26 cellular contexts compared by ENCODE assay signal in the genomic region with DNA sequence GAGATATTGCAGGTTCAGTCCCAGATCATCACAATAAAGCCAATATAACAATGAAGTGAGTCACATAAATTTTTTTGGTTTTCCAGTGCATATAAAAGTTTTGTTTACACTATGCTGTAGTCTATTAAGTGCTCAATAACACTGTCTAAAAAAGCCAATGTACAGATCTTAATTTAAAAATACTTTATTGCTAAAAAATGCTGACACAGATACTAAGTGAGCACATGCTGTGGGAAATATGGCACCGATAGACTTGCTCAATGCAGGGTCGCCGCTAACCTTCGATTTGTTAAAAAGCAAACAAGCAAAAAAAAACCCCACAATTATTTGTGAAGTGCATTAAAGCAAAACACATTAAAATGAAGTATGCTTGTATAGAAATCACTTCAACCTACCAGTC.
"Had no signal": no experiment of that assay in that cellular context is flagged by ENCODE, and none has a peak within 500 bp of the region (broad histone marks: within the 10 kb centered on the region; RNA-seq: fewer than 3 reads in every experiment).

No MANE protein-coding gene starts in this region.

- H3K9me3 ChIP-seq: colonic mucosa, esophagus squamous epithelium, gastrocnemius medialis, heart right ventricle, left lung, lower lobe of right lung, mucosa of descending colon had no signal

- ATAC-seq: effector memory CD8-positive, alpha-beta T cell; esophagus mucosa; gastrocnemius medialis; heart right ventricle; left cardiac atrium; left lung; left ventricle myocardium superior; lower lobe of right lung; mucosa of descending colon had no signal

- H3K36me3 ChIP-seq: colonic mucosa had no signal

- DNase-seq: colonic mucosa; cortex of kidney; effector CD8-positive, alpha-beta T cell; effector memory CD8-positive, alpha-beta T cell; endodermal cell; erythroblast; esophagus squamous epithelium; foreskin fibroblast; foreskin melanocyte; gastrocnemius medialis; glutamatergic neuron; head of caudate nucleus; heart right ventricle; hippocampal formation; left cardiac atrium; left lung; left ventricle myocardium superior; lower lobe of right lung; mesenchymal stem cell; mucosa of descending colon; naive B cell had no signal

- H3K27me3 ChIP-seq: colonic mucosa, esophagus squamous epithelium, gastrocnemius medialis, heart right ventricle, left lung had no signal

- H3K27ac ChIP-seq: colonic mucosa, epithelial cell of prostate, esophagus squamous epithelium, gastrocnemius medialis, heart right ventricle, left lung, lower lobe of right lung had no signal

- H3K4me3 ChIP-seq: colonic mucosa, esophagus squamous epithelium, gastrocnemius medialis, heart right ventricle, left lung, lower lobe of right lung, mucosa of descending colon had no signal

- FAIRE-seq: endometrium, islet of Langerhans, keratinocyte had no signal

- H3K4me1 ChIP-seq: colonic mucosa, esophagus squamous epithelium, gastrocnemius medialis, heart right ventricle, left lung, lower lobe of right lung had no signal
